Comparison of ENCODE assay signal across 7 cellular contexts in genomic region chr20:22243063-22243462, GRCh38.
"Had no signal": no experiment of that assay in that cellular context is flagged by ENCODE, and none has a peak within 500 bp of the region (broad histone marks: within the 10 kb centered on the region; RNA-seq: fewer than 3 reads in every experiment).

No MANE protein-coding gene starts in this region.

- H3K9me3 ChIP-seq: HAP-1 had no signal

- H2AFZ ChIP-seq: GM23248 had no signal

- H3K9ac ChIP-seq: GM23248 had no signal

- DNase-seq: GM23248, GOT3, H7, IMR-90 had no signal

- ATAC-seq: HCT116, K562 had no signal

- H3K4me3 ChIP-seq: GM23248, HAP-1, K562 had no signal

- H3K27ac ChIP-seq: GM23248 had no signal

- H3K4me1 ChIP-seq: HAP-1 had no signal

- H3K36me3 ChIP-seq: HAP-1 had no signal
